In the genomic region with DNA sequence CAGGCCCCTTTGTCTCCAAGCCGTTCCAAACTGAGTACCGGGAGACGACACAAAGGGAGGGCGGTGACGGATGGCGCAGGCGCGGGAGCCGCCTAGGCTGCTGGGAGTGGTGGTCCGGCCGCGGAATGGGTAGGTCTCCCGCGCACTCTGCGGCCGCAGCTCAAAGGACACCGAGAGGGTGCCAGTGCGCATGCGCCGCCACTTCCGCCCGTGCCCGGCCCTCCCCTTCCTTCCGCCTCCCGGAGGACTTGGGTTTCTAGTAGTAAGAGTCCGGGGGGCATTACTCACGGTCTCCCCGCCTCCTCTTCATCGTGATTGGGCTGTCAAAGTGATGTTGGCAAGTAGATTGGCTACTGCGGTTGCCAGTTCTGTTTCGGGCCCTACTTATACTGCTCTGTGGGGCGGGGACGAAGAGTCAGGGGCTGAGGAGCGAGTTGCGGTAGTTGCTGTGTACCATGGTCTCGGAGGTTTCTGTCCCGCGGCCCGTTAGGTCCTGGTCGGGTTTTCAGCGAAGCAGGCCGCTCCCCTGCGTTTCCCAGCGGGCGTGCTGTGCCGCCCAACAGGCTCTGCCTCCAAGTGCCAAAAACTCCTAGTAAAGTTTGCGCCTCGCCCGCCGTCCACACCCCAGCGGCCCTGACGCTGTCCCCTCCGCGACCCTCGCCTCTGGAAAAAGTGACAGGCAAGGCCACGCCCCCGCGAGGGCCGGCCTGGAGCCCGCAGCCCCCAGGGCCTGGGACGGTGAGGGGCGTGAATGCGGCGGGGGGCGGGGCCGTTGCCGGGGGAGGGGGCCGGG, we compare ENCODE assay signal across 8 cellular contexts. TPM values are rescaled to one million over a fixed set of nuclear protein-coding genes. Genes with fewer than 3 reads are reported as not detected.
DNase-seq lines count a peak whose midpoint lies in the region; ATAC-seq and TF ChIP-seq lines count a peak whose summit lies in the region.

No MANE protein-coding gene starts in this region.

- peak overlapping the region; percentile 96 for H2AFZ ChIP-seq in trophoblast cell (ENCODE audit: insufficient read depth, low read length, poor library complexity)

- peaks cover 28% of the 10 kb centered on the region for H3K79me1 ChIP-seq in trophoblast cell (ENCODE audit: low read length)

- H4K12ac ChIP-seq in trophoblast cell (ENCODE audit: low read depth, low read length): peak overlapping the region; percentile 95

- peak overlapping the region; percentile 99 for H3K4me2 ChIP-seq in trophoblast cell (ENCODE audit: low read length)

- peak overlapping the region; percentile 99 for H3K14ac ChIP-seq in trophoblast cell (ENCODE audit: low read length)

- H3K9me3 ChIP-seq in adrenal gland (replicated peaks in 1 of 3) (no peaks in the 10 kb centered on the region), trophoblast cell (ENCODE audit: insufficient read depth, low read depth, low read length) (no peaks in the 10 kb centered on the region), transverse colon (no peaks in the 10 kb centered on the region)

- in situ Hi-C loops in GM13976 (cut with MboI; ENCODE audit: low sequenced_read_pairs, unreplicated experiment): no loop called here
- in situ Hi-C loops in transverse colon (cut with MboI; ENCODE audit: low pct_ligation_motif_present in 1 of 4, low pct_unique_long_range_greater_than_20kb in 1 of 4, low sequenced_read_pairs in 3 of 4): loop anchor here in 2 of 4 donors (25.0 kb wide), 3 partner anchors 101 to 449 kb away; a partner anchor contains a TSS

- no peaks in the 10 kb centered on the region for H3K36me3 ChIP-seq in adrenal gland (replicated peaks in 1 of 2)
- H3K36me3 ChIP-seq in trophoblast cell (ENCODE audit: control insufficient read depth in 1 of 2, insufficient read depth in 2 of 2, low read length in 2 of 2): no peaks in the 10 kb centered on the region
- H3K36me3 ChIP-seq in transverse colon: no peaks in the 10 kb centered on the region

- peaks cover 6 to 26% of the 10 kb centered on the region in 2 donors for H3K4me1 ChIP-seq in adrenal gland (replicated peaks in 1 of 2)
- peaks cover 0 to 3% of the 10 kb centered on the region in 2 experiments for H3K4me1 ChIP-seq in trophoblast cell (ENCODE audit: control insufficient read depth in 1 of 2, insufficient read depth in 2 of 2, low read length in 2 of 2)
- peaks cover 11 to 29% (median 26%) of the 10 kb centered on the region in 4 donors for H3K4me1 ChIP-seq in transverse colon

- intact Hi-C loops in adrenal gland (cut with DNase I) (loop anchor here in 1 of 2 donors (10.0 kb wide), 2 partner anchors 112 to 202 kb away; a partner anchor contains a TSS), cardiac septum (cut with DNase I) (loop anchor here (2.0 to 5.0 kb wide), 3 partner anchors 98 to 294 kb away; a partner anchor contains a TSS), transverse colon (cut with DNase I; ENCODE audit: low total_unique reads) (loop anchor here (5.0 kb wide), 1 partner anchor 204 kb away; a partner anchor contains a TSS)

- H2BK12ac ChIP-seq in trophoblast cell (ENCODE audit: low read length): peak overlapping the region; percentile 66

- peak overlapping the region; percentile 45 to 86 (median 65) for H3K4me3 ChIP-seq in adrenal gland
- peak overlapping the region; percentile 89 for H3K4me3 ChIP-seq in trophoblast cell (ENCODE audit: low read depth, low read length)
- H3K4me3 ChIP-seq in transverse colon: peak overlapping the region; percentile 58 to 92 (median 85)

- WGBS in adrenal gland, 4 donors: 0 to 1% (median 0%) methylated on average over 32 to 68 of the region's 68 CpGs
- WGBS in trophoblast cell (ENCODE audit: extremely low coverage, insufficient coverage, insufficient read length): no CpG with 5 or more reads among the region's 68 CpGs
- WGBS in transverse colon (ENCODE audit: low coverage in 1 of 2), 2 donors: 1% methylated on average over 55 of the region's 68 CpGs; no CpG with 5 or more reads in 1 of the 2 donors

- H4K91ac ChIP-seq in trophoblast cell (ENCODE audit: low read depth, low read length): peak overlapping the region; percentile 99

- peak overlapping the region; percentile 47 for H3K23ac ChIP-seq in trophoblast cell (ENCODE audit: low read length)

- H3K18ac ChIP-seq in trophoblast cell (ENCODE audit: low read length): peak overlapping the region; percentile 99

- H3K79me2 ChIP-seq in trophoblast cell (ENCODE audit: control insufficient read depth, insufficient read depth, low read length, poor library complexity): peaks cover 28% of the 10 kb centered on the region

- H3K27ac ChIP-seq in adrenal gland (peak overlapping the region; percentile 94 to 100 (median 100)), trophoblast cell (ENCODE audit: low read depth, low read length) (peak overlapping the region; percentile 99), transverse colon (peak overlapping the region; percentile 99 to 100 (median 100))

- TF ChIP-seq CTCF in GM13976 (IDR thresholded peaks at IDR 0.05; ENCODE audit: borderline replicate concordance, control extremely low read depth, extremely low read depth, insufficient read depth, missing control alignments) (no peak), adrenal gland (IDR thresholded peaks at IDR 0.05) (no peak), transverse colon (IDR thresholded peaks at IDR 0.05) (no peak)

- peak overlapping the region; percentile 98 for H2BK120ac ChIP-seq in trophoblast cell (ENCODE audit: insufficient read depth, low read length, poor library complexity)

- H2AK5ac ChIP-seq in trophoblast cell (ENCODE audit: low read length): peak overlapping the region; percentile 99

- peak; percentile 45 for ATAC-seq in HG02852 (IDR thresholded peaks at IDR 0.05; ENCODE audit: unreplicated experiment)

- peak; percentile 98 to 99 for TF ChIP-seq POLR2A in adrenal gland (IDR thresholded peaks at IDR 0.05)
- peak; percentile 100 for TF ChIP-seq POLR2A in transverse colon (IDR thresholded peaks at IDR 0.05)

- TF ChIP-seq EP300 in transverse colon (IDR thresholded peaks at IDR 0.05; ENCODE audit: low read depth): peak; percentile 32

- H3K27me3 ChIP-seq in adrenal gland: no peaks in the 10 kb centered on the region
- H3K27me3 ChIP-seq in trophoblast cell (ENCODE audit: insufficient read depth, low read length): no peaks in the 10 kb centered on the region
- no peaks in the 10 kb centered on the region for H3K27me3 ChIP-seq in transverse colon

- peak overlapping the region; percentile 95 for H4K8ac ChIP-seq in trophoblast cell (ENCODE audit: low read depth, low read length)

- peak overlapping the region; percentile 100 for H3K9ac ChIP-seq in trophoblast cell (ENCODE audit: low read length)

- peak; percentile 95 for DNase-seq in GM13976 (ENCODE audit: low spot score)
- peak; percentile 98 for DNase-seq in NCI-H1436 treated with DMSO at 0.1 percent for 48 hours (lab: John Stamatoyannopoulos, UW)
- DNase-seq in T follicular helper cell (ENCODE audit: low read depth): peak; percentile 97
- peak; percentile 99 to 100 (median 100) for DNase-seq in adrenal gland
- DNase-seq in cardiac septum (ENCODE audit: low spot score): peak; percentile 100
- peak; percentile 99 to 100 for DNase-seq in trophoblast cell
- peak; percentile 99 for DNase-seq in transverse colon

- peak overlapping the region; percentile 88 for H3K4ac ChIP-seq in trophoblast cell (ENCODE audit: low read depth, low read length)

- peak overlapping the region; percentile 98 for H2BK5ac ChIP-seq in trophoblast cell (ENCODE audit: low read depth, low read length, poor library complexity)

RNA-seq across cellular contexts. Expression of a gene that starts 0.5 kb away (rescaled TPM):
- 10 to 100 TPM in 4 of 8 donors, 1 to 10 TPM in 4; 7.2 to 28.6 (median 10.0) TPM for total RNA-seq in adrenal gland
- 1 to 10 TPM; 4.3 to 8.8 (median 8.8) TPM for polyA plus RNA-seq in adrenal gland
- total RNA-seq in cardiac septum: 6.6 TPM
- 21.1 and 21.2 TPM in 2 replicates for polyA plus RNA-seq in trophoblast cell (2013)
- total RNA-seq in transverse colon: 10 to 100 TPM; 14.9 to 35.5 (median 25.8) TPM

RNA-seq across cellular contexts. Expression of a gene that starts 7.1 kb away (rescaled TPM):
- 10 to 100 TPM; 38.5 to 87.1 (median 57.2) TPM for total RNA-seq in adrenal gland
- 100 to 1,000 TPM in 2 of 3 donors, 10 to 100 TPM in 1; 54.3 to 254 (median 169) TPM for polyA plus RNA-seq in adrenal gland
- total RNA-seq in cardiac septum: 48.3 TPM
- polyA plus RNA-seq in trophoblast cell (2013): 31.3 and 31.8 TPM in 2 replicates
- total RNA-seq in transverse colon: 100 to 1,000 TPM in 1 of 4 donors, 10 to 100 TPM in 3; 35.2 to 152 (median 56.2) TPM

Comparison
In these comparisons a context has a peak if more than half of its experiments do, and no peak if none do; other contexts are left out.
1. Peak in every context shown above with its lines: DNase-seq, ATAC-seq, H3K4me3 ChIP-seq and H3K27ac ChIP-seq.